ENCODE assay signal across 9 cellular contexts in genomic region chr4:87896020-87896621, GRCh38.
A peak's percentile ranks its signal among the peaks of the same experiment; 100 is the strongest.
DNase-seq lines count a peak whose midpoint lies in the region; ATAC-seq and TF ChIP-seq lines count a peak whose summit lies in the region.
"Had no signal": no experiment of that assay in that cellular context is flagged by ENCODE, and none has a peak within 500 bp of the region (broad histone marks: within the 10 kb centered on the region; RNA-seq: fewer than 3 reads in every experiment).

No MANE protein-coding gene starts in this region.

- no peaks in the 10 kb centered on the region for H3K4me1 ChIP-seq in mucosa of descending colon (ENCODE audit: low read depth)

- peak; percentile 25 for ATAC-seq in mucosa of descending colon
- ATAC-seq in HG03159 (IDR thresholded peaks at IDR 0.05; ENCODE audit: unreplicated experiment): no peak
- no peak for ATAC-seq in stimulated activated memory B cell treated with anti-CD40 and anti-IgM and Interleukin-4, amounts not matched to agents 10 μg/mL and 1 μg/mL and 100 μg/mL, for 72 hours
- no peak for ATAC-seq in HG03139 (IDR thresholded peaks at IDR 0.05; ENCODE audit: unreplicated experiment)

- intact Hi-C loops in mucosa of descending colon (cut with DNase I, micrococcal nuclease): no loop called here

- no peaks in the 10 kb centered on the region for H3K9me3 ChIP-seq in mucosa of descending colon
- H3K9me3 ChIP-seq: upper lobe of left lung had no signal

- H3K4me3 ChIP-seq in brain microvascular endothelial cell (ENCODE audit: low read depth, low read length) (no peak overlapping the region), mucosa of descending colon (no peak overlapping the region)
- H3K4me3 ChIP-seq: upper lobe of left lung had no signal

- H3K4me3 Mint-ChIP-seq in stimulated activated memory B cell treated with anti-CD40 and anti-IgM and Interleukin-4, amounts not matched to agents 10 μg/mL and 1 μg/mL and 100 μg/mL, for 72 hours: no peak overlapping the region

- peak; percentile 87 for DNase-seq in GM03348 (ENCODE audit: low spot score)
- DNase-seq in NOMO-1 (lab: John Stamatoyannopoulos, UW; ENCODE audit: unreplicated experiment in 2 of 2): peak; percentile 92 to 99
- peak; percentile 85 for DNase-seq in brain microvascular endothelial cell
- DNase-seq in mucosa of descending colon: no peak
- DNase-seq in DMS153 (lab: John Stamatoyannopoulos, UW): no peak

- TF ChIP-seq CTCF in brain microvascular endothelial cell (IDR thresholded peaks at IDR 0.05; ENCODE audit: low read depth, low read length, missing control alignments): no peak
- no peak for TF ChIP-seq CTCF in mucosa of descending colon (IDR thresholded peaks at IDR 0.05)

- no peak overlapping the region for H3K27ac Mint-ChIP-seq in stimulated activated memory B cell treated with anti-CD40 and anti-IgM and Interleukin-4, amounts not matched to agents 10 μg/mL and 1 μg/mL and 100 μg/mL, for 72 hours

- no peaks in the 10 kb centered on the region for H3K27me3 ChIP-seq in brain microvascular endothelial cell (replicated peaks)
- H3K27me3 ChIP-seq: upper lobe of left lung had no signal

- H3K27me3 Mint-ChIP-seq in stimulated activated memory B cell treated with anti-CD40 and anti-IgM and Interleukin-4, amounts not matched to agents 10 μg/mL and 1 μg/mL and 100 μg/mL, for 72 hours: peaks cover 10% of the 10 kb centered on the region

- in situ Hi-C loops in brain microvascular endothelial cell (cut with HindIII; ENCODE audit: low pct_ligation_motif_present, low sequenced_read_pairs): no loop called here

- H3K36me3 ChIP-seq in brain microvascular endothelial cell (replicated peaks): no peaks in the 10 kb centered on the region
- H3K36me3 ChIP-seq in mucosa of descending colon (ENCODE audit: low read depth): no peaks in the 10 kb centered on the region
- H3K36me3 ChIP-seq: upper lobe of left lung had no signal

- H3K36me3 Mint-ChIP-seq in stimulated activated memory B cell treated with anti-CD40 and anti-IgM and Interleukin-4, amounts not matched to agents 10 μg/mL and 1 μg/mL and 100 μg/mL, for 72 hours: no peaks in the 10 kb centered on the region

- H3K27ac ChIP-seq in brain microvascular endothelial cell: peak overlapping the region; percentile 16
- H3K27ac ChIP-seq: upper lobe of left lung had no signal

- H3K4me1 Mint-ChIP-seq in stimulated activated memory B cell treated with anti-CD40 and anti-IgM and Interleukin-4, amounts not matched to agents 10 μg/mL and 1 μg/mL and 100 μg/mL, for 72 hours: peaks cover 10% of the 10 kb centered on the region

- H3K9me3 Mint-ChIP-seq in stimulated activated memory B cell treated with anti-CD40 and anti-IgM and Interleukin-4, amounts not matched to agents 10 μg/mL and 1 μg/mL and 100 μg/mL, for 72 hours: peaks cover 6% of the 10 kb centered on the region

Comparison
In these comparisons a context has a peak if more than half of its experiments do, and no peak if none do; other contexts are left out.
1. DNase-seq: peak in GM03348 (single experiment), NOMO-1 (2 of 2) and brain microvascular endothelial cell (single experiment); none in mucosa of descending colon (0 of 3) and DMS153 (single experiment).